In the genomic region with DNA sequence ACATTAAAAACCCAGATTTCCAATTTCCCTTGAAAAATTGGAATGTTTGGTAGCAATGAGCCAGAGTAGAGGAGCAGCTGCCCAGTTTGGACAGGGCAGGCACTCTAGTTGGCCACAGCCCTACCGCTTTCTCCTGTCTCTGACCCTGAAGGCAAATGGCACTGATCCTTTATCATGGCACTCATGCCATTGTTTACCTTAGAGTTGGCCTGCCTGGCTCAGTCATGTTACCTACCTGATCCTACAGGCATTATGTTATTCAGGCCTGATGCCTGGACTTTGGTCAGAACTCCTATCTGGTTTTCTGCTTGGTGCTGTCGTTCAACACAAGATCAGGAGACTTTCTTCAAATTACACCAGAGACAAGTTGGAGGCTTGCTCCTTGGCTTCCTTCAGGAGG, we compare ENCODE assay signal across 1 cellular context.
TF ChIP-seq lines count a peak whose summit lies in the region.

No MANE protein-coding gene starts in this region.

TF ChIP-seq in H1, 55 proteins besides CTCF, POLR2A, EP300 and RAD21:
- TF ChIP-seq HDAC2 (IDR thresholded peaks at IDR 0.05; ENCODE audit: borderline replicate concordance in 1 of 2, low read depth in 2 of 2, low read length in 2 of 2) (no peak), KDM1A (IDR thresholded peaks at IDR 0.05; ENCODE audit: borderline replicate concordance, low read length) (no peak), CBX8 (IDR thresholded peaks at IDR 0.05; ENCODE audit: borderline replicate concordance, low read depth, low read length) (no peak), RXRA (IDR thresholded peaks at IDR 0.05; ENCODE audit: insufficient read depth, low read depth, low read length) (no peak), CHD1 (IDR thresholded peaks at IDR 0.05; ENCODE audit: low read depth, low read length) (no peak), SRF (IDR thresholded peaks at IDR 0.05; ENCODE audit: low read depth, low read length) (no peak), CTBP2 (IDR thresholded peaks at IDR 0.05; ENCODE audit: borderline replicate concordance, insufficient read depth, insufficient read length, low read length) (no peak), SUZ12 (IDR thresholded peaks at IDR 0.05; ENCODE audit: low read length) (no peak), ASH2L (IDR thresholded peaks at IDR 0.05; ENCODE audit: low read length) (no peak), CBX5 (IDR thresholded peaks at IDR 0.05; ENCODE audit: low read depth, low read length) (no peak), HDAC6 (IDR thresholded peaks at IDR 0.05; ENCODE audit: low read depth, low read length) (no peak), SIN3A (conservative IDR thresholded peaks at IDR 0.05 in 1 of 2, IDR thresholded peaks at IDR 0.05 in 1 of 2; ENCODE audit: low read depth in 1 of 2, low read length in 2 of 2) (no peak), JUN (IDR thresholded peaks at IDR 0.05; ENCODE audit: low read depth, low read length) (no peak), BRCA1 (IDR thresholded peaks at IDR 0.05; ENCODE audit: low read depth, low read length) (no peak), TEAD4 (IDR thresholded peaks at IDR 0.05; ENCODE audit: low read depth, low read length) (no peak), NANOG (IDR thresholded peaks at IDR 0.05; ENCODE audit: insufficient read depth, low read depth, low read length, poor library complexity, severe bottlenecking) (no peak)
